In the genomic region with DNA sequence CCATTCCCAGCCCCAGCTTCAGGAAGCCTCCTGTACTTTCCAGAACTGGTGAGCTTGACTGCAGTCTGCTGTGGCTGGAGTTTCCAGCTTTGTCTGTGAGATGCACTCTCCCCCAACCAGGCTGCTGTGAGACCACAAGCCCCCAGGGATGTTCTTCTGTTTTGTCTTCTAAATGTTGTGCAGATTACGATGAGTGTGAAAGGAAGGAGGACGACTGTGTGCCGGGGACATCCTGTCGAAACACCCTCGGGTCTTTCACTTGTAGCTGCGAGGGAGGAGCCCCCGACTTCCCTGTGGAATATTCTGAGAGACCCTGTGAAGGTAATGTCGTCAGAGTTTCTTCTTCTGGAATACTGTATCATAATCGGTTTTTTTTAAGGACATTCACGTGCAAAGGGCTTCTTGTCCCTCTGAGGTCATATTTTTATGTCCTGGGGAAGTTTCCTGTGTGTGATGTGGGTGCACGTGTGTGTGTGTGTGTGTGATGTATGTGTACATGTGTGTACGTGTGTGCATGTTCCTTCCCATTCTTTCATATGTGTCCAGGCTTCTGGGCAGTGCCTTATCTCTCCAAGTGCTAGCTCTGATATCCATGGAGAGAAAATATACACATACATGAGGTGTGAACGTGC, we compare ENCODE assay signal across 22 cellular contexts. TPM values are rescaled to one million over a fixed set of nuclear protein-coding genes. Genes with fewer than 3 reads are reported as not detected.
DNase-seq lines count a peak whose midpoint lies in the region; ATAC-seq, FAIRE-seq and TF ChIP-seq lines count a peak whose summit lies in the region.
"Had no signal": no experiment of that assay in that cellular context is flagged by ENCODE, and none has a peak within 500 bp of the region (broad histone marks: within the 10 kb centered on the region; RNA-seq: fewer than 3 reads in every experiment).

No MANE protein-coding gene starts in this region.

- POLR2A ChIA-PET in RWPE1 (lab: Yijun Ruan, JAX; ENCODE audit: low non-redundant PET) = no interaction called here

- H3K9me3 ChIP-seq in HUES6 (ENCODE audit: control insufficient read depth, insufficient read depth, low read depth, low read length) (no peaks in the 10 kb centered on the region), neuronal stem cell (replicated peaks in 1 of 2; ENCODE audit: control insufficient read depth in 2 of 2, insufficient read depth in 1 of 2, low read depth in 1 of 2, low read length in 2 of 2) (no peaks in the 10 kb centered on the region)
- H3K9me3 ChIP-seq: body of pancreas, left ventricle myocardium inferior, testis had no signal

- no peak overlapping the region for H2BK12ac ChIP-seq in neuronal stem cell (ENCODE audit: low read length)

- H3K27ac ChIP-seq in HUES6 (ENCODE audit: low read depth, low read length) (no peak overlapping the region), RWPE1 (peak overlapping the region; percentile 50), neuronal stem cell (replicated peaks; ENCODE audit: low read length) (no peak overlapping the region)
- H3K27ac ChIP-seq: body of pancreas, left ventricle myocardium inferior, testis had no signal

- peaks cover 12% of the 10 kb centered on the region; the same call in 1 of the 2 replicates for H3K27me3 ChIP-seq in HUES6 (ENCODE audit: control insufficient read depth, insufficient read depth, low read length)
- peaks cover 0 to 19% (median 0%) of the 10 kb centered on the region in 3 experiments for H3K27me3 ChIP-seq in neuronal stem cell (ENCODE audit: control insufficient read depth in 3 of 3, insufficient read depth in 3 of 3, low read depth in 1 of 3, low read length in 3 of 3)
- H3K27me3 ChIP-seq: body of pancreas, testis had no signal

- H2BK15ac ChIP-seq in neuronal stem cell (ENCODE audit: low read length) = no peak overlapping the region

- no peak for TF ChIP-seq CTCF in RWPE1 (conservative IDR thresholded peaks at IDR 0.05; ENCODE audit: low read depth)

- no peak overlapping the region for H2AFZ ChIP-seq in neuronal stem cell (ENCODE audit: low read length)

- H3K4ac ChIP-seq in neuronal stem cell (ENCODE audit: low read length) = no peak overlapping the region

- peak overlapping the region; percentile 5 for H3K23ac ChIP-seq in neuronal stem cell (ENCODE audit: low read depth, low read length, poor library complexity)

- DNase-seq in GM12891 (ENCODE audit: insufficient read length, low spot score) (no peak), RWPE1 (ENCODE audit: low spot score) (no peak), neuronal stem cell (ENCODE audit: low spot score) (no peak), HT-29 (ENCODE audit: low spot score) (no peak)
- DNase-seq: activated CD4-positive, alpha-beta memory T cell treated with anti-CD3 and anti-CD28 coated beads for 36 hours; activated effector memory CD4-positive, alpha-beta T cell treated with anti-CD3 and anti-CD28 coated beads, Interleukin-2, amount 50 U/mL, for 16 hours; body of pancreas; CD8-positive, alpha-beta T cell; effector CD8-positive, alpha-beta T cell; erythroblast; foreskin fibroblast; left ventricle myocardium inferior; NCI-H1105; testis had no signal

- no CpG with 5 or more reads among the region's 13 CpGs for WGBS in neuronal stem cell (ENCODE audit: extremely low coverage in 2 of 2, insufficient read length in 2 of 2, insufficient replicate concordance in 1 of 2), 2 donors

- H2BK5ac ChIP-seq in neuronal stem cell (ENCODE audit: low read length) = no peak overlapping the region

- H3K4me2 ChIP-seq in neuronal stem cell (ENCODE audit: insufficient read depth, low read length, poor library complexity, severe bottlenecking) = no peak overlapping the region

- no peak for TF ChIP-seq POLR2A in GM12891 (IDR thresholded peaks at IDR 0.05; ENCODE audit: low read depth, low read length)

- peak; percentile 50 for FAIRE-seq in GM12891 (lab: Jason Lieb, UNC)

- H2AK5ac ChIP-seq in neuronal stem cell (ENCODE audit: low read depth, low read length) = no peak overlapping the region

- CTCF ChIA-PET in RWPE1 (lab: Yijun Ruan, JAX) = no interaction called here

- H3K36me3 ChIP-seq in HUES6 (ENCODE audit: control insufficient read depth, insufficient read depth, low read length) (no peaks in the 10 kb centered on the region), neuronal stem cell (replicated peaks in 1 of 2; ENCODE audit: control insufficient read depth in 2 of 2, insufficient read depth in 2 of 2, low read length in 2 of 2) (no peaks in the 10 kb centered on the region)
- H3K36me3 ChIP-seq: left ventricle myocardium inferior had no signal

- H4K8ac ChIP-seq in neuronal stem cell (ENCODE audit: low read depth, low read length) = no peak overlapping the region

- H3K4me3 ChIP-seq in HUES6 (ENCODE audit: low read depth, low read length) (no peak overlapping the region), neuronal stem cell (ENCODE audit: low read length in 2 of 2) (no peak overlapping the region)
- H3K4me3 ChIP-seq: body of pancreas, left ventricle myocardium inferior, testis had no signal

- no peak overlapping the region for H4K91ac ChIP-seq in neuronal stem cell (ENCODE audit: low read depth, low read length, poor library complexity)

- no peak overlapping the region for H2BK120ac ChIP-seq in neuronal stem cell (ENCODE audit: low read depth, low read length)

- H3K9ac ChIP-seq in HUES6 (ENCODE audit: low read length) (peak overlapping the region; percentile 19), neuronal stem cell (ENCODE audit: low read depth, low read length, poor library complexity) (no peak overlapping the region)

- no peak overlapping the region for H3K18ac ChIP-seq in neuronal stem cell (ENCODE audit: low read length)

- no peak overlapping the region for H3K14ac ChIP-seq in neuronal stem cell (ENCODE audit: low read length)

- H3K4me1 ChIP-seq in HUES6 (ENCODE audit: control insufficient read depth, insufficient read depth, low read length) = peaks cover 48% of the 10 kb centered on the region
- H3K4me1 ChIP-seq in neuronal stem cell (ENCODE audit: control insufficient read depth in 2 of 2, insufficient read depth in 1 of 2, low read depth in 1 of 2, low read length in 2 of 2) = peaks cover 3% of the 10 kb centered on the region in 2 donors
- H3K4me1 ChIP-seq: testis had no signal

- ATAC-seq in HG02981 (IDR thresholded peaks at IDR 0.05; ENCODE audit: unreplicated experiment) = no peak
- ATAC-seq in GM18520 (IDR thresholded peaks at IDR 0.05; ENCODE audit: unreplicated experiment) = no peak
- ATAC-seq: body of pancreas; CD8-positive, alpha-beta T cell; SK-N-SH treated with all-trans-retinoic acid at 6 μM for 48 hours had no signal

- no peaks in the 10 kb centered on the region for H3K79me1 ChIP-seq in neuronal stem cell (ENCODE audit: low read depth, low read length)

TF ChIP-seq in GM12891, 5 proteins besides CTCF, POLR2A, EP300 and RAD21:
- TF ChIP-seq PAX5 (IDR thresholded peaks at IDR 0.05; ENCODE audit: insufficient read depth, low read length, severe bottlenecking) (no peak), SPI1 (IDR thresholded peaks at IDR 0.05; ENCODE audit: low read depth, low read length) (no peak), POU2F2 (IDR thresholded peaks at IDR 0.05; ENCODE audit: low read depth, low read length) (no peak), TAF1 (IDR thresholded peaks at IDR 0.05; ENCODE audit: low read depth, low read length) (no peak), POLR2AphosphoS5 (IDR thresholded peaks at IDR 0.05; ENCODE audit: low read depth, low read length) (no peak)

RNA-seq across cellular contexts. Expression of a gene that starts 49.9 kb away (rescaled TPM):
- polyA plus RNA-seq in GM12891 (2012; ENCODE audit: low read depth, missing spikeins) = 0.19 TPM
- not detected for polyA plus RNA-seq in neuronal stem cell (2013, experiment 1 of 2)
- not detected for polyA plus RNA-seq in neuronal stem cell (2013, experiment 2 of 2)
- 0.08 TPM in 1 of 2 replicates, not detected in the other for total RNA-seq in HT-29 (2014; rRNA removed; shearing (Covaris generic))
- total RNA-seq: activated CD4-positive, alpha-beta memory T cell treated with anti-CD3 and anti-CD28 coated beads for 36 hours; body of pancreas; H4; LHCN-M2; NCI-H460; RPMI7951 had no signal
